Comparison of ENCODE assay signal across 22 cellular contexts in the genomic region with DNA sequence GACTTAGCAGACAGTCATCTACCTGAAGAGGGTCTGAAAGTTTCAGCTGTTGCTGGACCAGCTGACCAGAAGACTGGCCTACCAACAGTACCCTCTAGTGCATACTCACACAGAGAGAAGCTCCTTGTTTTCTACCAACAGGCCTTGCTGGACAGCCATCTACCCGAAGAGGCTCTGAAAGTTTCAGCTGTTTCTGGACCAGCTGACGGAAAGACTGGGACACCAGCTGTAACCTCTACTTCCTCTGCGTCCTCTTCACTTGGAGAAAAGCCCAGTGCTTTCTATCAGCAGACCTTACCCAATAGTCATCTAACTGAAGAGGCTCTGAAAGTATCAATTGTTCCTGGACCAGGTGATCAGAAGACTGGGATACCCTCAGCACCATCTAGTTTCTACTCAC.
"Had no signal": no experiment of that assay in that cellular context is flagged by ENCODE, and none has a peak within 500 bp of the region (broad histone marks: within the 10 kb centered on the region; RNA-seq: fewer than 3 reads in every experiment).

No MANE protein-coding gene starts in this region.

- ATAC-seq: left cardiac atrium; left ventricle myocardium superior; lower lobe of right lung; naive thymus-derived CD4-positive, alpha-beta T cell; natural killer cell treated with Interleukin-12 subunit alpha and Interleukin-12 subunit beta and Interleukin-15 and Interleukin-18, amount 100 ng/mL, for 72 hours; pancreas; stimulated activated memory B cell treated with anti-CD40 and anti-IgM and Interleukin-4, amounts not matched to agents 10 μg/mL and 1 μg/mL and 100 μg/mL, for 72 hours; stimulated activated naive CD8-positive, alpha-beta T cell treated with anti-CD3 and anti-CD28 coated beads, Interleukin-15, Interleukin-2, amounts not matched to agents 100 U/mL and 50 U/mL, for 24 hours had no signal

- DNase-seq: hippocampal formation; kidney glomerular epithelial cell; left cardiac atrium; left ventricle myocardium superior; lower lobe of right lung; mammary epithelial cell; mesenchymal stem cell; naive thymus-derived CD4-positive, alpha-beta T cell; pancreas; sigmoid colon; stimulated activated CD4-positive, alpha-beta T cell treated with anti-CD3 and anti-CD28 coated beads, Interleukin-1b, Interleukin-23, amount 100 ng/mL, for 48 hours; stimulated activated CD4-positive, alpha-beta T cell treated with anti-CD3 and anti-CD28 coated beads, Interleukin-2, amount 100 ng/mL, for 48 hours; stimulated activated CD4-positive, alpha-beta T cell treated with anti-CD3 and anti-CD28 coated beads, Interleukin-4, amount 100 ng/mL, for 4 hours; stimulated activated CD8-positive, alpha-beta memory T cell treated with anti-CD3 and anti-CD28 coated beads, Interleukin-4, amount 100 ng/mL, for 48 hours; stimulated activated naive CD8-positive, alpha-beta T cell treated with anti-CD3 and anti-CD28 coated beads, Interleukin-15, Interleukin-2, amounts not matched to agents 100 U/mL and 50 U/mL, for 24 hours; stomach; testis; thyroid gland; transverse colon; upper lobe of left lung had no signal
